Comparison of ENCODE assay signal across 18 cellular contexts in genomic region chr15:60128710-60129109, GRCh38.
A peak's percentile ranks its signal among the peaks of the same experiment; 100 is the strongest.
DNase-seq lines count a peak whose midpoint lies in the region; ATAC-seq and TF ChIP-seq lines count a peak whose summit lies in the region.
"Had no signal": no experiment of that assay in that cellular context is flagged by ENCODE, and none has a peak within 500 bp of the region (broad histone marks: within the 10 kb centered on the region; RNA-seq: fewer than 3 reads in every experiment).

No MANE protein-coding gene starts in this region.

- H3K9me3 ChIP-seq in HUES64 (ENCODE audit: insufficient read depth, low read depth, low read length) (no peaks in the 10 kb centered on the region), esophagus muscularis mucosa (no peaks in the 10 kb centered on the region)

- no peak for TF ChIP-seq POLR2A in esophagus muscularis mucosa (IDR thresholded peaks at IDR 0.05; ENCODE audit: low read depth)

- H3K36me3 ChIP-seq in HUES64 (ENCODE audit: insufficient read depth, low read length) = no peaks in the 10 kb centered on the region
- H3K36me3 ChIP-seq in esophagus muscularis mucosa = no peaks in the 10 kb centered on the region
- H3K36me3 ChIP-seq: brain microvascular endothelial cell had no signal

- peak overlapping the region; percentile 68; the same call in 1 of the 2 replicates for H3K27ac ChIP-seq in HUES64 (ENCODE audit: low read depth, low read length)
- H3K27ac ChIP-seq in esophagus muscularis mucosa (replicated peaks in 1 of 4) = no peak overlapping the region
- H3K27ac ChIP-seq: 22Rv1, brain microvascular endothelial cell had no signal

- peak; percentile 10 for DNase-seq in DMS53 (lab: John Stamatoyannopoulos, UW)
- no peak for DNase-seq in DMS53 treated with DMSO at 0.1 percent for 48 hours (lab: John Stamatoyannopoulos, UW; ENCODE audit: unreplicated experiment)
- DNase-seq in esophagus muscularis mucosa (ENCODE audit: extremely low spot score) = peak; percentile 62
- no peak for DNase-seq in activated effector memory CD4-positive, alpha-beta T cell treated with anti-CD3 and anti-CD28 coated beads, Interleukin-2, amount 50 U/mL, for 16 hours
- no peak for DNase-seq in NCI-H2029 treated with DMSO at 0.1 percent for 48 hours (lab: John Stamatoyannopoulos, UW)
- DNase-seq: activated naive CD4-positive, alpha-beta T cell treated with anti-CD3 and anti-CD28 coated beads for 36 hours; kidney; NCI-H1694; NCI-H446; stimulated activated CD4-positive, alpha-beta T cell treated with anti-CD3 and anti-CD28 coated beads, Interleukin-4, amount 100 ng/mL, for 4 hours had no signal

- peak overlapping the region; percentile 35 for H3K4me3 ChIP-seq in HUES64 (ENCODE audit: low read length)
- peak overlapping the region in 1 of 4 donors; percentile 62 for H3K4me3 ChIP-seq in esophagus muscularis mucosa

- H3K27ac Mint-ChIP-seq in nephron = peak overlapping the region in 1 of 3 experiments; percentile 93

- 0 out of 2 replicates have a peak overlapping the region, but pooled peaks have one; percentile 35 for H3K9ac ChIP-seq in HUES64 (ENCODE audit: low read depth, low read length)

- intact Hi-C loops in esophagus muscularis mucosa (cut with DNase I) = loop anchor here (10.0 kb wide), 1 partner anchor 56 kb away; no protein-coding TSS in a partner anchor

- H3K27me3 ChIP-seq in HUES64 (ENCODE audit: insufficient read depth, low read length) (peaks cover 3% of the 10 kb centered on the region; the same call in 1 of the 2 replicates), esophagus muscularis mucosa (peaks cover 0 to 7% (median 0%) of the 10 kb centered on the region in 4 donors)
- H3K27me3 ChIP-seq: brain microvascular endothelial cell had no signal

- peaks cover 22% of the 10 kb centered on the region for H3K4me1 Mint-ChIP-seq in nephron

- no peak for TF ChIP-seq EP300 in esophagus muscularis mucosa (IDR thresholded peaks at IDR 0.05)

- H3K4me1 ChIP-seq in HUES64 (ENCODE audit: insufficient read depth, low read length) = peaks cover 28% of the 10 kb centered on the region
- peaks cover 0 to 15% (median 14%) of the 10 kb centered on the region in 4 donors for H3K4me1 ChIP-seq in esophagus muscularis mucosa

- no peak for ATAC-seq in GM19463 (IDR thresholded peaks at IDR 0.05; ENCODE audit: unreplicated experiment)
- ATAC-seq: activated CD4-positive, CD25-positive, alpha-beta regulatory T cell treated with anti-CD3 and anti-CD28 coated beads, Interleukin-2, amount 50 U/mL, for 24 hours; Right ventricle myocardium inferior had no signal

- no peaks in the 10 kb centered on the region for H3K36me3 Mint-ChIP-seq in nephron (ENCODE audit: low read depth)

- TF ChIP-seq CTCF in esophagus muscularis mucosa (IDR thresholded peaks at IDR 0.05) (no peak), nephron (IDR thresholded peaks at IDR 0.05; ENCODE audit: unreplicated experiment in 3 of 3) (no peak)

- 10% methylated on average over 5 of the region's 5 CpGs for WGBS in HUES64
- WGBS in esophagus muscularis mucosa = 53% methylated on average over 5 of the region's 5 CpGs

- no peaks in the 10 kb centered on the region for H3K9me3 Mint-ChIP-seq in nephron
- H3K9me3 Mint-ChIP-seq: activated naive CD4-positive, alpha-beta T cell treated with anti-CD3 and anti-CD28 coated beads for 36 hours; T-helper 2 cell treated with Interferon-gamma antibody and Interleukin-4, amounts not matched to agents 5 μg/mL and 100 μg/mL, for 36 hours had no signal

- peak overlapping the region; percentile 13 to 86 (median 80) for H3K4me3 Mint-ChIP-seq in nephron
- H3K4me3 Mint-ChIP-seq: activated naive CD4-positive, alpha-beta T cell treated with anti-CD3 and anti-CD28 coated beads for 36 hours had no signal

- H3K27me3 Mint-ChIP-seq in nephron (ENCODE audit: low read depth) = peaks cover 10% of the 10 kb centered on the region

Comparison
In these comparisons a context has a peak if more than half of its experiments do, and no peak if none do; other contexts are left out.
1. DNase-seq: peak in DMS53 (single experiment) and esophagus muscularis mucosa (single experiment); none in DMS53 treated with DMSO at 0.1 percent for 48 hours (single experiment), activated effector memory CD4-positive, alpha-beta T cell treated with anti-CD3 and anti-CD28 coated beads, Interleukin-2, amount 50 U/mL, for 16 hours (single experiment) and NCI-H2029 treated with DMSO at 0.1 percent for 48 hours (single experiment).